ENCODE assay signal across 1 cellular context in genomic region chr16:23406546-23407240, GRCh38.
TF ChIP-seq lines count a peak whose summit lies in the region.

No MANE protein-coding gene starts in this region.

TF ChIP-seq in IMR-90, 13 proteins besides CTCF, POLR2A, EP300 and RAD21 (continued from another document):
- TF ChIP-seq, protein P1, sequence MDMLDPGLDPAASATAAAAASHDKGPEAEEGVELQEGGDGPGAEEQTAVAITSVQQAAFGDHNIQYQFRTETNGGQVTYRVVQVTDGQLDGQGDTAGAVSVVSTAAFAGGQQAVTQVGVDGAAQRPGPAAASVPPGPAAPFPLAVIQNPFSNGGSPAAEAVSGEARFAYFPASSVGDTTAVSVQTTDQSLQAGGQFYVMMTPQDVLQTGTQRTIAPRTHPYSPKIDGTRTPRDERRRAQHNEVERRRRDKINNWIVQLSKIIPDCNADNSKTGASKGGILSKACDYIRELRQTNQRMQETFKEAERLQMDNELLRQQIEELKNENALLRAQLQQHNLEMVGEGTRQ (IDR thresholded peaks at IDR 0.05; ENCODE audit: low read depth, low read length): no peak
- TF ChIP-seq MXI1 (IDR thresholded peaks at IDR 0.05; ENCODE audit: borderline replicate concordance, low read depth, low read length) (no peak), CHD1 (IDR thresholded peaks at IDR 0.05; ENCODE audit: low read depth, low read length) (no peak), ELK1 (IDR thresholded peaks at IDR 0.05; ENCODE audit: borderline replicate concordance, low read depth, low read length) (no peak), RFX5 (IDR thresholded peaks at IDR 0.05; ENCODE audit: low read depth, low read length) (no peak), BHLHE40 (IDR thresholded peaks at IDR 0.05; ENCODE audit: low read depth, low read length) (no peak), RCOR1 (IDR thresholded peaks at IDR 0.05; ENCODE audit: insufficient replicate concordance, low read length) (no peak), SMC3 (IDR thresholded peaks at IDR 0.05; ENCODE audit: low read depth, low read length) (no peak)
